1 cellular context compared by ENCODE assay signal in genomic region chr13:52011690-52012511, GRCh38.
TF ChIP-seq lines count a peak whose summit lies in the region.

A gene with protein sequence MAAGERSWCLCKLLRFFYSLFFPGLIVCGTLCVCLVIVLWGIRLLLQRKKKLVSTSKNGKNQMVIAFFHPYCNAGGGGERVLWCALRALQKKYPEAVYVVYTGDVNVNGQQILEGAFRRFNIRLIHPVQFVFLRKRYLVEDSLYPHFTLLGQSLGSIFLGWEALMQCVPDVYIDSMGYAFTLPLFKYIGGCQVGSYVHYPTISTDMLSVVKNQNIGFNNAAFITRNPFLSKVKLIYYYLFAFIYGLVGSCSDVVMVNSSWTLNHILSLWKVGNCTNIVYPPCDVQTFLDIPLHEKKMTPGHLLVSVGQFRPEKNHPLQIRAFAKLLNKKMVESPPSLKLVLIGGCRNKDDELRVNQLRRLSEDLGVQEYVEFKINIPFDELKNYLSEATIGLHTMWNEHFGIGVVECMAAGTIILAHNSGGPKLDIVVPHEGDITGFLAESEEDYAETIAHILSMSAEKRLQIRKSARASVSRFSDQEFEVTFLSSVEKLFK (plus strand): TSS chr13:52012398. CDS start chr13:52012419, 21 bp downstream.

TF ChIP-seq in HepG2, 621 proteins besides CTCF, POLR2A, EP300 and RAD21 (continued from another document and continues in another):
- TF ChIP-seq CEBPZ (IDR thresholded peaks at IDR 0.05; ENCODE audit: low read length), result no peak
- TF ChIP-seq MLLT10 (CRISPR knock-in tag; IDR thresholded peaks at IDR 0.05), result no peak
- TF ChIP-seq TARDBP (CRISPR knock-in tag; IDR thresholded peaks at IDR 0.05), result peak; percentile 84
- TF ChIP-seq NFYC (CRISPR knock-in tag; IDR thresholded peaks at IDR 0.05), result peak; percentile 96
- peak; percentile 51 for TF ChIP-seq ZNF263 (CRISPR knock-in tag; IDR thresholded peaks at IDR 0.05)
- TF ChIP-seq ZNF124 (CRISPR knock-in tag; IDR thresholded peaks at IDR 0.05), result peak; percentile 43; the same call in 1 of the 2 replicates
- TF ChIP-seq USF2 (IDR thresholded peaks at IDR 0.05; ENCODE audit: low read depth, low read length), result no peak; the same call in 1 of the 2 replicates
- TF ChIP-seq USF2 (CRISPR knock-in tag; IDR thresholded peaks at IDR 0.05; ENCODE audit: borderline replicate concordance), result peak; percentile 56; the same call in 1 of the 2 replicates
- TF ChIP-seq CC2D1A (CRISPR knock-in tag; IDR thresholded peaks at IDR 0.05), result peak; percentile 27; the same call in 1 of the 2 replicates
- peak; percentile 41; the same call in 1 of the 2 replicates for TF ChIP-seq MIER2 (CRISPR knock-in tag; IDR thresholded peaks at IDR 0.05)
- no peak for TF ChIP-seq DNMT1 (CRISPR knock-in tag; IDR thresholded peaks at IDR 0.05)
- TF ChIP-seq SATB2 (CRISPR knock-in tag; IDR thresholded peaks at IDR 0.05), result no peak
- peak; percentile 78 for TF ChIP-seq ZNF775 (CRISPR knock-in tag; IDR thresholded peaks at IDR 0.05; ENCODE audit: borderline replicate concordance)
- peak; percentile 94; the same call in 1 of the 2 replicates for TF ChIP-seq NCOA1 (CRISPR knock-in tag; IDR thresholded peaks at IDR 0.05)
- TF ChIP-seq, protein P1, sequence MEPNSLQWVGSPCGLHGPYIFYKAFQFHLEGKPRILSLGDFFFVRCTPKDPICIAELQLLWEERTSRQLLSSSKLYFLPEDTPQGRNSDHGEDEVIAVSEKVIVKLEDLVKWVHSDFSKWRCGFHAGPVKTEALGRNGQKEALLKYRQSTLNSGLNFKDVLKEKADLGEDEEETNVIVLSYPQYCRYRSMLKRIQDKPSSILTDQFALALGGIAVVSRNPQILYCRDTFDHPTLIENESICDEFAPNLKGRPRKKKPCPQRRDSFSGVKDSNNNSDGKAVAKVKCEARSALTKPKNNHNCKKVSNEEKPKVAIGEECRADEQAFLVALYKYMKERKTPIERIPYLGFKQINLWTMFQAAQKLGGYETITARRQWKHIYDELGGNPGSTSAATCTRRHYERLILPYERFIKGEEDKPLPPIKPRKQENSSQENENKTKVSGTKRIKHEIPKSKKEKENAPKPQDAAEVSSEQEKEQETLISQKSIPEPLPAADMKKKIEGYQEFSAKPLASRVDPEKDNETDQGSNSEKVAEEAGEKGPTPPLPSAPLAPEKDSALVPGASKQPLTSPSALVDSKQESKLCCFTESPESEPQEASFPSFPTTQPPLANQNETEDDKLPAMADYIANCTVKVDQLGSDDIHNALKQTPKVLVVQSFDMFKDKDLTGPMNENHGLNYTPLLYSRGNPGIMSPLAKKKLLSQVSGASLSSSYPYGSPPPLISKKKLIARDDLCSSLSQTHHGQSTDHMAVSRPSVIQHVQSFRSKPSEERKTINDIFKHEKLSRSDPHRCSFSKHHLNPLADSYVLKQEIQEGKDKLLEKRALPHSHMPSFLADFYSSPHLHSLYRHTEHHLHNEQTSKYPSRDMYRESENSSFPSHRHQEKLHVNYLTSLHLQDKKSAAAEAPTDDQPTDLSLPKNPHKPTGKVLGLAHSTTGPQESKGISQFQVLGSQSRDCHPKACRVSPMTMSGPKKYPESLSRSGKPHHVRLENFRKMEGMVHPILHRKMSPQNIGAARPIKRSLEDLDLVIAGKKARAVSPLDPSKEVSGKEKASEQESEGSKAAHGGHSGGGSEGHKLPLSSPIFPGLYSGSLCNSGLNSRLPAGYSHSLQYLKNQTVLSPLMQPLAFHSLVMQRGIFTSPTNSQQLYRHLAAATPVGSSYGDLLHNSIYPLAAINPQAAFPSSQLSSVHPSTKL (CRISPR knock-in tag; IDR thresholded peaks at IDR 0.05), result peak; percentile 85
- peak; percentile 80; the same call in 1 of the 2 replicates for TF ChIP-seq NFKB2 (CRISPR knock-in tag; IDR thresholded peaks at IDR 0.05; ENCODE audit: borderline replicate concordance)
- TF ChIP-seq GLI4 (CRISPR knock-in tag; IDR thresholded peaks at IDR 0.05; ENCODE audit: borderline replicate concordance), result no peak
- no peak for TF ChIP-seq GZF1 (CRISPR knock-in tag; IDR thresholded peaks at IDR 0.05)
- TF ChIP-seq NR2C2 (CRISPR knock-in tag; IDR thresholded peaks at IDR 0.05; ENCODE audit: borderline replicate concordance), result peak; percentile 98
- TF ChIP-seq BORCS8-MEF2B (CRISPR knock-in tag; IDR thresholded peaks at IDR 0.05), result peak; percentile 83
- TF ChIP-seq ASH2L (IDR thresholded peaks at IDR 0.05; ENCODE audit: insufficient read length, low read depth, low read length), result peak; percentile 83
- no peak for TF ChIP-seq ZNF577 (CRISPR knock-in tag; IDR thresholded peaks at IDR 0.05; ENCODE audit: borderline replicate concordance, low read depth)
- TF ChIP-seq TBP (CRISPR knock-in tag; IDR thresholded peaks at IDR 0.05), result no peak
- TF ChIP-seq ZSCAN21 (CRISPR knock-in tag; IDR thresholded peaks at IDR 0.05; ENCODE audit: borderline replicate concordance), result peak; percentile 88
- TF ChIP-seq MAF1 (CRISPR knock-in tag; IDR thresholded peaks at IDR 0.05; ENCODE audit: borderline replicate concordance), result no peak
- peak; percentile 74; the same call in 1 of the 2 replicates for TF ChIP-seq PITX1 (CRISPR knock-in tag; IDR thresholded peaks at IDR 0.05)
- TF ChIP-seq, protein P2, sequence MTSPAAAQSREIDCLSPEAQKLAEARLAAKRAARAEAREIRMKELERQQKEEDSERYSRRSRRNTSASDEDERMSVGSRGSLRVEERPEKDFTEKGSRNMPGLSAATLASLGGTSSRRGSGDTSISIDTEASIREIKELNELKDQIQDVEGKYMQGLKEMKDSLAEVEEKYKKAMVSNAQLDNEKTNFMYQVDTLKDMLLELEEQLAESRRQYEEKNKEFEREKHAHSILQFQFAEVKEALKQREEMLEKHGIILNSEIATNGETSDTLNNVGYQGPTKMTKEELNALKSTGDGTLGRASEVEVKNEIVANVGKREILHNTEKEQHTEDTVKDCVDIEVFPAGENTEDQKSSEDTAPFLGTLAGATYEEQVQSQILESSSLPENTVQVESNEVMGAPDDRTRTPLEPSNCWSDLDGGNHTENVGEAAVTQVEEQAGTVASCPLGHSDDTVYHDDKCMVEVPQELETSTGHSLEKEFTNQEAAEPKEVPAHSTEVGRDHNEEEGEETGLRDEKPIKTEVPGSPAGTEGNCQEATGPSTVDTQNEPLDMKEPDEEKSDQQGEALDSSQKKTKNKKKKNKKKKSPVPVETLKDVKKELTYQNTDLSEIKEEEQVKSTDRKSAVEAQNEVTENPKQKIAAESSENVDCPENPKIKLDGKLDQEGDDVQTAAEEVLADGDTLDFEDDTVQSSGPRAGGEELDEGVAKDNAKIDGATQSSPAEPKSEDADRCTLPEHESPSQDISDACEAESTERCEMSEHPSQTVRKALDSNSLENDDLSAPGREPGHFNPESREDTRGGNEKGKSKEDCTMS (CRISPR knock-in tag; conservative IDR thresholded peaks at IDR 0.05), result no peak
- no peak for TF ChIP-seq HNRNPH1 (optimal IDR thresholded peaks at IDR 0.05; ENCODE audit: low read depth, low read length)
- peak; percentile 97 for TF ChIP-seq ZNF281 (CRISPR knock-in tag; IDR thresholded peaks at IDR 0.05; ENCODE audit: borderline replicate concordance)
- TF ChIP-seq ZNF101 (CRISPR knock-in tag; IDR thresholded peaks at IDR 0.05; ENCODE audit: borderline replicate concordance, low read depth), result peak; percentile 61; the same call in 1 of the 2 replicates
- TF ChIP-seq ZNF704 (CRISPR knock-in tag; IDR thresholded peaks at IDR 0.05; ENCODE audit: borderline replicate concordance), result peak; percentile 37; the same call in 1 of the 2 replicates
- TF ChIP-seq SRF (IDR thresholded peaks at IDR 0.05; ENCODE audit: low read depth, low read length), result no peak
- TF ChIP-seq ATAD3A (CRISPR knock-in tag; IDR thresholded peaks at IDR 0.05), result no peak
- TF ChIP-seq ZNF883 (CRISPR knock-in tag; IDR thresholded peaks at IDR 0.05; ENCODE audit: not compliant biosample characterization), result peak; percentile 89
- TF ChIP-seq SSRP1 (CRISPR knock-in tag; IDR thresholded peaks at IDR 0.05), result no peak; the same call in 1 of the 2 replicates
- peak; percentile 90 for TF ChIP-seq ELF3 (CRISPR knock-in tag; IDR thresholded peaks at IDR 0.05)
- TF ChIP-seq KDM2A (CRISPR knock-in tag; IDR thresholded peaks at IDR 0.05; ENCODE audit: borderline replicate concordance, low read depth), result peak; percentile 89; the same call in 1 of the 2 replicates
- TF ChIP-seq, protein P3, sequence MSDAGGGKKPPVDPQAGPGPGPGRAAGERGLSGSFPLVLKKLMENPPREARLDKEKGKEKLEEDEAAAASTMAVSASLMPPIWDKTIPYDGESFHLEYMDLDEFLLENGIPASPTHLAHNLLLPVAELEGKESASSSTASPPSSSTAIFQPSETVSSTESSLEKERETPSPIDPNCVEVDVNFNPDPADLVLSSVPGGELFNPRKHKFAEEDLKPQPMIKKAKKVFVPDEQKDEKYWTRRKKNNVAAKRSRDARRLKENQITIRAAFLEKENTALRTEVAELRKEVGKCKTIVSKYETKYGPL (CRISPR knock-in tag; IDR thresholded peaks at IDR 0.05), result no peak
- TF ChIP-seq YY1 (IDR thresholded peaks at IDR 0.05; ENCODE audit: insufficient read depth, insufficient replicate concordance, low read depth, low read length), result peak; percentile 94
- TF ChIP-seq RELA (CRISPR knock-in tag; IDR thresholded peaks at IDR 0.05), result no peak
- TF ChIP-seq ZNF260 (CRISPR knock-in tag; IDR thresholded peaks at IDR 0.05; ENCODE audit: borderline replicate concordance, low read depth), result no peak
- TF ChIP-seq SAP130 (CRISPR knock-in tag; IDR thresholded peaks at IDR 0.05; ENCODE audit: low read depth), result peak; percentile 93
- TF ChIP-seq IKZF4 (CRISPR knock-in tag; IDR thresholded peaks at IDR 0.05; ENCODE audit: borderline replicate concordance, low read depth, not compliant biosample characterization), result peak; percentile 69
